2 cellular contexts compared by ENCODE assay signal in the genomic region with DNA sequence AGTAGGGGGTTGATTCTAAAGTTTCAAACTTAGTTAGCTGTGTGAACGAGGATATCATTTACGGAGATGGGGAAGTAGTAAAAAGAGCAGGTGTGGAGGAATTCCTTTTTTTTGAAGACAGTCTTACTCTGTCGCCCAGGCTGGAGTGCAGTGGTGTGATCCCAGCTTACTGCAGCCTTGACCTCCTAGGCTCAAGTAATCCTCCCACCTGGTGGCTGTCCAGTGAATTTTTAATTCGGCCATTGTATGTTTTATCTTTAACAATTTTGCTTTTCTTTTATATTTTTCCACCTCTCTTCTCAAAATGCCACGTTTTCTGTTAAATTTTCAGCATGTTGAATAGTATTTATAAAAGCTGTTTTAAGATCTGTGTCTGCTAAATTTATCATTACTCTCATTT.
TF ChIP-seq lines count a peak whose summit lies in the region.

No MANE protein-coding gene starts in this region.

TF ChIP-seq in HCT116, 20 proteins besides CTCF, POLR2A, EP300 and RAD21:
- TF ChIP-seq FOSL1 (IDR thresholded peaks at IDR 0.05; ENCODE audit: low read depth), result no peak
- TF ChIP-seq EZH2 (IDR thresholded peaks at IDR 0.05), result no peak
- TF ChIP-seq ZFX (IDR thresholded peaks at IDR 0.05), result no peak
- TF ChIP-seq POLR2AphosphoS5 (IDR thresholded peaks at IDR 0.05; ENCODE audit: low read depth, low read length), result no peak
- TF ChIP-seq, protein P1, sequence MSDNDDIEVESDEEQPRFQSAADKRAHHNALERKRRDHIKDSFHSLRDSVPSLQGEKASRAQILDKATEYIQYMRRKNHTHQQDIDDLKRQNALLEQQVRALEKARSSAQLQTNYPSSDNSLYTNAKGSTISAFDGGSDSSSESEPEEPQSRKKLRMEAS (IDR thresholded peaks at IDR 0.05), result no peak
- no peak for TF ChIP-seq YY1 (IDR thresholded peaks at IDR 0.05; ENCODE audit: extremely low read depth, insufficient replicate concordance, low read depth, low read length)
- no peak for TF ChIP-seq EZH2phosphoT487 (IDR thresholded peaks at IDR 0.05; ENCODE audit: borderline replicate concordance)
- TF ChIP-seq CBX3 (IDR thresholded peaks at IDR 0.05; ENCODE audit: low read depth), result no peak
- no peak for TF ChIP-seq JUND (IDR thresholded peaks at IDR 0.05)
- TF ChIP-seq, protein P2, sequence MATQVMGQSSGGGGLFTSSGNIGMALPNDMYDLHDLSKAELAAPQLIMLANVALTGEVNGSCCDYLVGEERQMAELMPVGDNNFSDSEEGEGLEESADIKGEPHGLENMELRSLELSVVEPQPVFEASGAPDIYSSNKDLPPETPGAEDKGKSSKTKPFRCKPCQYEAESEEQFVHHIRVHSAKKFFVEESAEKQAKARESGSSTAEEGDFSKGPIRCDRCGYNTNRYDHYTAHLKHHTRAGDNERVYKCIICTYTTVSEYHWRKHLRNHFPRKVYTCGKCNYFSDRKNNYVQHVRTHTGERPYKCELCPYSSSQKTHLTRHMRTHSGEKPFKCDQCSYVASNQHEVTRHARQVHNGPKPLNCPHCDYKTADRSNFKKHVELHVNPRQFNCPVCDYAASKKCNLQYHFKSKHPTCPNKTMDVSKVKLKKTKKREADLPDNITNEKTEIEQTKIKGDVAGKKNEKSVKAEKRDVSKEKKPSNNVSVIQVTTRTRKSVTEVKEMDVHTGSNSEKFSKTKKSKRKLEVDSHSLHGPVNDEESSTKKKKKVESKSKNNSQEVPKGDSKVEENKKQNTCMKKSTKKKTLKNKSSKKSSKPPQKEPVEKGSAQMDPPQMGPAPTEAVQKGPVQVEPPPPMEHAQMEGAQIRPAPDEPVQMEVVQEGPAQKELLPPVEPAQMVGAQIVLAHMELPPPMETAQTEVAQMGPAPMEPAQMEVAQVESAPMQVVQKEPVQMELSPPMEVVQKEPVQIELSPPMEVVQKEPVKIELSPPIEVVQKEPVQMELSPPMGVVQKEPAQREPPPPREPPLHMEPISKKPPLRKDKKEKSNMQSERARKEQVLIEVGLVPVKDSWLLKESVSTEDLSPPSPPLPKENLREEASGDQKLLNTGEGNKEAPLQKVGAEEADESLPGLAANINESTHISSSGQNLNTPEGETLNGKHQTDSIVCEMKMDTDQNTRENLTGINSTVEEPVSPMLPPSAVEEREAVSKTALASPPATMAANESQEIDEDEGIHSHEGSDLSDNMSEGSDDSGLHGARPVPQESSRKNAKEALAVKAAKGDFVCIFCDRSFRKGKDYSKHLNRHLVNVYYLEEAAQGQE (IDR thresholded peaks at IDR 0.05; ENCODE audit: low read depth), result no peak
- TF ChIP-seq SRF (IDR thresholded peaks at IDR 0.05; ENCODE audit: low read depth), result no peak
- no peak for TF ChIP-seq ZNF274 (IDR thresholded peaks at IDR 0.05; ENCODE audit: low read depth, low read length)

TF ChIP-seq in WTC11, 78 proteins besides CTCF, POLR2A, EP300 and RAD21:
- TF ChIP-seq ZNF263 (CRISPR knock-in tag; IDR thresholded peaks at IDR 0.05; ENCODE audit: low read depth) (no peak), RELA (CRISPR knock-in tag; IDR thresholded peaks at IDR 0.05; ENCODE audit: borderline replicate concordance) (no peak), ZNF121 (CRISPR knock-in tag; IDR thresholded peaks at IDR 0.05) (no peak), ZNF416 (CRISPR knock-in tag; IDR thresholded peaks at IDR 0.05) (no peak), NR2C2 (CRISPR knock-in tag; IDR thresholded peaks at IDR 0.05) (no peak)
- TF ChIP-seq, protein P3, sequence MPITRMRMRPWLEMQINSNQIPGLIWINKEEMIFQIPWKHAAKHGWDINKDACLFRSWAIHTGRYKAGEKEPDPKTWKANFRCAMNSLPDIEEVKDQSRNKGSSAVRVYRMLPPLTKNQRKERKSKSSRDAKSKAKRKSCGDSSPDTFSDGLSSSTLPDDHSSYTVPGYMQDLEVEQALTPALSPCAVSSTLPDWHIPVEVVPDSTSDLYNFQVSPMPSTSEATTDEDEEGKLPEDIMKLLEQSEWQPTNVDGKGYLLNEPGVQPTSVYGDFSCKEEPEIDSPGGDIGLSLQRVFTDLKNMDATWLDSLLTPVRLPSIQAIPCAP (CRISPR knock-in tag; IDR thresholded peaks at IDR 0.05), result no peak
- TF ChIP-seq, protein P4, sequence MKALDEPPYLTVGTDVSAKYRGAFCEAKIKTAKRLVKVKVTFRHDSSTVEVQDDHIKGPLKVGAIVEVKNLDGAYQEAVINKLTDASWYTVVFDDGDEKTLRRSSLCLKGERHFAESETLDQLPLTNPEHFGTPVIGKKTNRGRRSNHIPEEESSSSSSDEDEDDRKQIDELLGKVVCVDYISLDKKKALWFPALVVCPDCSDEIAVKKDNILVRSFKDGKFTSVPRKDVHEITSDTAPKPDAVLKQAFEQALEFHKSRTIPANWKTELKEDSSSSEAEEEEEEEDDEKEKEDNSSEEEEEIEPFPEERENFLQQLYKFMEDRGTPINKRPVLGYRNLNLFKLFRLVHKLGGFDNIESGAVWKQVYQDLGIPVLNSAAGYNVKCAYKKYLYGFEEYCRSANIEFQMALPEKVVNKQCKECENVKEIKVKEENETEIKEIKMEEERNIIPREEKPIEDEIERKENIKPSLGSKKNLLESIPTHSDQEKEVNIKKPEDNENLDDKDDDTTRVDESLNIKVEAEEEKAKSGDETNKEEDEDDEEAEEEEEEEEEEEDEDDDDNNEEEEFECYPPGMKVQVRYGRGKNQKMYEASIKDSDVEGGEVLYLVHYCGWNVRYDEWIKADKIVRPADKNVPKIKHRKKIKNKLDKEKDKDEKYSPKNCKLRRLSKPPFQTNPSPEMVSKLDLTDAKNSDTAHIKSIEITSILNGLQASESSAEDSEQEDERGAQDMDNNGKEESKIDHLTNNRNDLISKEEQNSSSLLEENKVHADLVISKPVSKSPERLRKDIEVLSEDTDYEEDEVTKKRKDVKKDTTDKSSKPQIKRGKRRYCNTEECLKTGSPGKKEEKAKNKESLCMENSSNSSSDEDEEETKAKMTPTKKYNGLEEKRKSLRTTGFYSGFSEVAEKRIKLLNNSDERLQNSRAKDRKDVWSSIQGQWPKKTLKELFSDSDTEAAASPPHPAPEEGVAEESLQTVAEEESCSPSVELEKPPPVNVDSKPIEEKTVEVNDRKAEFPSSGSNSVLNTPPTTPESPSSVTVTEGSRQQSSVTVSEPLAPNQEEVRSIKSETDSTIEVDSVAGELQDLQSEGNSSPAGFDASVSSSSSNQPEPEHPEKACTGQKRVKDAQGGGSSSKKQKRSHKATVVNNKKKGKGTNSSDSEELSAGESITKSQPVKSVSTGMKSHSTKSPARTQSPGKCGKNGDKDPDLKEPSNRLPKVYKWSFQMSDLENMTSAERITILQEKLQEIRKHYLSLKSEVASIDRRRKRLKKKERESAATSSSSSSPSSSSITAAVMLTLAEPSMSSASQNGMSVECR (CRISPR knock-in tag; IDR thresholded peaks at IDR 0.05; ENCODE audit: borderline replicate concordance), result no peak
